In the genomic region with DNA sequence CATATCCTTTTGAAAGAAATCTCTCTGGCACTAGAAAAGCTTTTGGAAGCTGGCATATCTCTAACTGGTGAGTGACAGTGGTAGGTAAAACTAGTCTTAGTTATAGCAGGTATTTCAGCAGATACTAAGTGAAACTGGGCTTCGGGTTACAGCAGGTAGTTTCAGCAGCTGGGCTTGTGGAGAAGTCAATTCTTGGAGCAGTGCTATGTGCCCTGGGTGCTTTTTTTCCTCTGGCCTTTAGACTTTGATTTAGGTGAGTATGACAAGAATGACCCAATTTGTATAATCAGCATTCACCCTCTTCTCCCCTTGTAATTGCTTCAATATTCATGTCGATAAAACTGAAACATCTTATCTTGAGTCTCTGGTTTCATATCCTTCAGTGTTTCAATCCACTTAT, we compare ENCODE assay signal across 1 cellular context.
TF ChIP-seq lines count a peak whose summit lies in the region.

No MANE protein-coding gene starts in this region.

TF ChIP-seq in HepG2, 621 proteins besides CTCF, POLR2A, EP300 and RAD21 (continued from another document):
- TF ChIP-seq, protein P1, sequence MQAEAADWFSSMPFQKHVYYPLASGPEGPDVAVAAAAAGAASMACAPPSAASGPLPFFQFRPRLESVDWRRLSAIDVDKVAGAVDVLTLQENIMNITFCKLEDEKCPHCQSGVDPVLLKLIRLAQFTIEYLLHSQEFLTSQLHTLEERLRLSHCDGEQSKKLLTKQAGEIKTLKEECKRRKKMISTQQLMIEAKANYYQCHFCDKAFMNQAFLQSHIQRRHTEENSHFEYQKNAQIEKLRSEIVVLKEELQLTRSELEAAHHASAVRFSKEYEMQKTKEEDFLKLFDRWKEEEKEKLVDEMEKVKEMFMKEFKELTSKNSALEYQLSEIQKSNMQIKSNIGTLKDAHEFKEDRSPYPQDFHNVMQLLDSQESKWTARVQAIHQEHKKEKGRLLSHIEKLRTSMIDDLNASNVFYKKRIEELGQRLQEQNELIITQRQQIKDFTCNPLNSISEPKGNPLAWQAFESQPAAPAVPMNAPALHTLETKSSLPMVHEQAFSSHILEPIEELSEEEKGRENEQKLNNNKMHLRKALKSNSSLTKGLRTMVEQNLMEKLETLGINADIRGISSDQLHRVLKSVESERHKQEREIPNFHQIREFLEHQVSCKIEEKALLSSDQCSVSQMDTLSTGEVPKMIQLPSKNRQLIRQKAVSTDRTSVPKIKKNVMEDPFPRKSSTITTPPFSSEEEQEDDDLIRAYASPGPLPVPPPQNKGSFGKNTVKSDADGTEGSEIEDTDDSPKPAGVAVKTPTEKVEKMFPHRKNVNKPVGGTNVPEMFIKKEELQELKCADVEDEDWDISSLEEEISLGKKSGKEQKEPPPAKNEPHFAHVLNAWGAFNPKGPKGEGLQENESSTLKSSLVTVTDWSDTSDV (CRISPR knock-in tag; IDR thresholded peaks at IDR 0.05), result no peak
- TF ChIP-seq CHD4 (IDR thresholded peaks at IDR 0.05; ENCODE audit: borderline replicate concordance, low read length) (no peak), ATM (IDR thresholded peaks at IDR 0.05; ENCODE audit: borderline replicate concordance) (no peak)
